21 cellular contexts compared by ENCODE assay signal in the genomic region with DNA sequence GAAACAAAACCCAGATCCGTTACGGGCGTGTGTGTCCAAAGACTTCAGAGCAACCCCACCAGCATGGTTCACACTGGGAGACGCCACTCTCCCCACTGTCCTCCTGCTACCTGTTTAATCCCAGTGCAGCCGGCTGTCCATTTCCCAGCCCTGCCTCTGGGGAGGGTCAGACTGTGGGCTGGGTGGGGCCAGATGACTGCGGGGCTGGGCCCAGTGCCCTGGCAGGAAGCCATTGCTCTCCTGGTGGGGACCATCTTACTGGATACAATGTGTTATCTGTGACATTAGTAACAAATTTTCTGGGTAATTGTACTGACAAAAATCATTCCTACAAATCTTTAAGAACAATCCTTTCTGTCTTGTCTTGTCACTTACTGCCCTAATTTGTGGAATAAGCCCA. TPM values are rescaled to one million over a fixed set of nuclear protein-coding genes. Genes with fewer than 3 reads are reported as not detected.
A peak's percentile ranks its signal among the peaks of the same experiment; 100 is the strongest.
DNase-seq lines count a peak whose midpoint lies in the region; ATAC-seq and TF ChIP-seq lines count a peak whose summit lies in the region.
"Had no signal": no experiment of that assay in that cellular context is flagged by ENCODE, and none has a peak within 500 bp of the region (broad histone marks: within the 10 kb centered on the region; RNA-seq: fewer than 3 reads in every experiment).

No MANE protein-coding gene starts in this region.

- intact Hi-C loops in CD8-positive, alpha-beta T cell (cut with DNase I, micrococcal nuclease), result no loop called here

- no peak overlapping the region for H3K4me3 Mint-ChIP-seq in CD8-positive, alpha-beta T cell

- H3K4me3 ChIP-seq in BE2C (ENCODE audit: low read depth, low read length), result no peak overlapping the region
- no peak overlapping the region for H3K4me3 ChIP-seq in BLaER1
- H3K4me3 ChIP-seq in CD8-positive, alpha-beta T cell (ENCODE audit: low read depth, low read length), result no peak overlapping the region
- H3K4me3 ChIP-seq: PC-9 had no signal

- no peaks in the 10 kb centered on the region for H3K27me3 Mint-ChIP-seq in CD8-positive, alpha-beta T cell (ENCODE audit: low read depth)

- peak overlapping the region; percentile 77 for H3K4me2 ChIP-seq in BLaER1
- H3K4me2 ChIP-seq: PC-9 had no signal

- CTCF ChIA-PET in RWPE1 (lab: Yijun Ruan, JAX), result no interaction called here
- CTCF ChIA-PET in CD8-positive, alpha-beta T cell (lab: Charles Lee), result no interaction called here

- peaks cover 42% of the 10 kb centered on the region for H3K36me3 ChIP-seq in BE2C
- H3K36me3 ChIP-seq in BLaER1, result no peaks in the 10 kb centered on the region
- H3K36me3 ChIP-seq in CD8-positive, alpha-beta T cell (ENCODE audit: insufficient read depth, low read length), result no peaks in the 10 kb centered on the region

- H3K27me3 ChIP-seq in BE2C (no peaks in the 10 kb centered on the region), BLaER1 (no peaks in the 10 kb centered on the region)
- no peaks in the 10 kb centered on the region for H3K27me3 ChIP-seq in CD8-positive, alpha-beta T cell (ENCODE audit: insufficient read depth, low read length)

- no peaks in the 10 kb centered on the region for H4K20me1 ChIP-seq in BLaER1

- no peaks in the 10 kb centered on the region for H3K9me3 ChIP-seq in BE2C
- no peaks in the 10 kb centered on the region for H3K9me3 ChIP-seq in BLaER1
- H3K9me3 ChIP-seq in CD8-positive, alpha-beta T cell (ENCODE audit: low read length), result no peaks in the 10 kb centered on the region

- no peaks in the 10 kb centered on the region for H3K9me3 Mint-ChIP-seq in CD8-positive, alpha-beta T cell

- H3K4me1 Mint-ChIP-seq in CD8-positive, alpha-beta T cell (ENCODE audit: low read depth), result peaks cover 11% of the 10 kb centered on the region

- no peaks in the 10 kb centered on the region for H3K36me3 Mint-ChIP-seq in CD8-positive, alpha-beta T cell

- H3K27ac Mint-ChIP-seq in CD8-positive, alpha-beta T cell, result no peak overlapping the region

- H3K9ac ChIP-seq in BLaER1, result no peak overlapping the region

- TF ChIP-seq CTCF in BE2C (IDR thresholded peaks at IDR 0.05; ENCODE audit: low read depth, low read length) (no peak), RWPE1 (conservative IDR thresholded peaks at IDR 0.05; ENCODE audit: low read depth) (no peak)
- TF ChIP-seq CTCF in CD8-positive, alpha-beta T cell (IDR thresholded peaks at IDR 0.05), result no peak

- peak; percentile 56 for DNase-seq in BE2C
- DNase-seq in RWPE1 (ENCODE audit: low spot score), result no peak
- DNase-seq in erythroblast (lab: John Stamatoyannopoulos, UW), result peak; percentile 48 to 59
- no peak for DNase-seq in DMS153 (lab: John Stamatoyannopoulos, UW)
- DNase-seq in NCI-H524 treated with DMSO at 0.1 percent for 48 hours (lab: John Stamatoyannopoulos, UW), result no peak
- no peak for DNase-seq in CD8-positive, alpha-beta T cell
- DNase-seq: ACHN, GDM1, KG1, NCI-H1105, NCI-H146, NCI-H2029, NCI-H226, NCI-H524, PC-9, RPMI8226, T-helper 9 cell had no signal

- POLR2A ChIA-PET in RWPE1 (lab: Yijun Ruan, JAX; ENCODE audit: low non-redundant PET), result no interaction called here
- POLR2A ChIA-PET in CD8-positive, alpha-beta T cell (lab: Charles Lee), result no interaction called here

- H3K27ac ChIP-seq in BLaER1 (no peak overlapping the region), RWPE1 (peak overlapping the region; percentile 34)
- H3K27ac ChIP-seq in CD8-positive, alpha-beta T cell (ENCODE audit: low read depth, low read length), result no peak overlapping the region
- H3K27ac ChIP-seq: C4-2B, PC-9 had no signal

- ATAC-seq in CD8-positive, alpha-beta T cell, result no peak

- H3K4me1 ChIP-seq in BE2C (peaks cover 11% of the 10 kb centered on the region), BLaER1 (peaks cover 94% of the 10 kb centered on the region)
- peaks cover 7% of the 10 kb centered on the region for H3K4me1 ChIP-seq in CD8-positive, alpha-beta T cell (ENCODE audit: insufficient read depth, low read length)

- TF ChIP-seq POLR2A in erythroblast (IDR thresholded peaks at IDR 0.05; ENCODE audit: low read length), result no peak

RNA-seq across cellular contexts. Expression of gene PCMTD2, which starts 38.0 kb away (rescaled TPM):
- 55.3 TPM for polyA plus RNA-seq in BE2C (2012; ENCODE audit: insufficient read depth, insufficient read length, low read depth)
- total RNA-seq in CD8-positive, alpha-beta T cell, result 10 to 100 TPM; 56.3 to 64.1 TPM

RNA-seq across cellular contexts. Expression of gene MYT1, which starts 53.3 kb away (rescaled TPM):
- polyA plus RNA-seq in BE2C (2012; ENCODE audit: insufficient read depth, insufficient read length, low read depth), result 35.0 TPM
- not detected for total RNA-seq in CD8-positive, alpha-beta T cell
- total RNA-seq: Daoy; PC-9; T-helper 1 cell treated with Interleukin-12 subunit alpha and Interleukin-12 subunit beta and Interleukin-4 antibody, amounts not matched to agents 30 ng/mL and 1 ng/mL, for 36 hours had no signal

Comparison
In these comparisons a context has a peak if more than half of its experiments do, and no peak if none do; other contexts are left out.
1. DNase-seq: peak in BE2C (single experiment) and erythroblast (2 of 2); none in RWPE1 (single experiment), DMS153 (single experiment), NCI-H524 treated with DMSO at 0.1 percent for 48 hours (single experiment) and CD8-positive, alpha-beta T cell (0 of 7).